10 cellular contexts compared by ENCODE assay signal in genomic region chr2:75607988-75608683, GRCh38. TPM values are rescaled to one million over a fixed set of nuclear protein-coding genes. Genes with fewer than 3 reads are reported as not detected.
DNase-seq lines count a peak whose midpoint lies in the region; ATAC-seq, FAIRE-seq and TF ChIP-seq lines count a peak whose summit lies in the region.
"Had no signal": no experiment of that assay in that cellular context is flagged by ENCODE, and none has a peak within 500 bp of the region (broad histone marks: within the 10 kb centered on the region; RNA-seq: fewer than 3 reads in every experiment).

No MANE protein-coding gene starts in this region.

- H3K79me2 ChIP-seq in keratinocyte (ENCODE audit: control insufficient read depth, insufficient read depth, low read length), result no peaks in the 10 kb centered on the region

- CTCF ChIA-PET in WTC11 (lab: Charles Lee), result interaction anchor here (0.8 to 3.4 kb wide), 37 partner anchors 7 to 688 kb away, joined by 3 to 55 read pairs (median 4); partner anchors contain the start of genes EVA1A and TACR1

- H3K27ac Mint-ChIP-seq in activated naive CD8-positive, alpha-beta T cell treated with anti-CD3 and anti-CD28 coated beads, Interleukin-2, amount 50 U/mL, for 24 hours, result no peak overlapping the region
- H3K27ac Mint-ChIP-seq in activated naive CD8-positive, alpha-beta T cell treated with anti-CD3 and anti-CD28 coated beads for 36 hours, result no peak overlapping the region
- H3K27ac Mint-ChIP-seq in WTC11, result no peak overlapping the region
- H3K27ac Mint-ChIP-seq in stimulated activated naive B cell treated with anti-CD40 and anti-IgM and Interleukin-4, amounts not matched to agents 10 μg/mL and 1 μg/mL and 100 μg/mL, for 72 hours, result no peak overlapping the region
- H3K27ac Mint-ChIP-seq: naive thymus-derived CD4-positive, alpha-beta T cell had no signal

- intact Hi-C loops in posterior vena cava (cut with DNase I), result loop anchor here in 1 of 2 donors (10.0 kb wide), 1 partner anchor 923 kb away; no protein-coding TSS in a partner anchor

- dilution Hi-C loops in keratinocyte (cut with MboI; ENCODE audit: extremely low pct_ligation_motif_present, low sequenced_read_pairs), result no loop called here

- H4K20me1 ChIP-seq in keratinocyte (ENCODE audit: control insufficient read depth, extremely low read depth, insufficient read depth, low read length), result no peaks in the 10 kb centered on the region

- no peaks in the 10 kb centered on the region for H3K36me3 Mint-ChIP-seq in activated naive CD8-positive, alpha-beta T cell treated with anti-CD3 and anti-CD28 coated beads, Interleukin-2, amount 50 U/mL, for 24 hours (ENCODE audit: low read depth)
- H3K36me3 Mint-ChIP-seq in activated naive CD8-positive, alpha-beta T cell treated with anti-CD3 and anti-CD28 coated beads for 36 hours, result no peaks in the 10 kb centered on the region
- H3K36me3 Mint-ChIP-seq in WTC11, result no peaks in the 10 kb centered on the region
- H3K36me3 Mint-ChIP-seq in stimulated activated naive B cell treated with anti-CD40 and anti-IgM and Interleukin-4, amounts not matched to agents 10 μg/mL and 1 μg/mL and 100 μg/mL, for 72 hours, result no peaks in the 10 kb centered on the region
- H3K36me3 Mint-ChIP-seq: naive thymus-derived CD4-positive, alpha-beta T cell had no signal

- H3K36me3 ChIP-seq in keratinocyte (ENCODE audit: control insufficient read depth in 2 of 2, extremely low read depth in 1 of 2, insufficient read depth in 2 of 2, low read length in 2 of 2), result no peaks in the 10 kb centered on the region
- H3K36me3 ChIP-seq: adrenal gland had no signal

- H3K4me2 ChIP-seq in keratinocyte (ENCODE audit: control insufficient read depth, extremely low read depth, insufficient read depth, low read depth, low read length), result peak overlapping the region; percentile 35

- no peaks in the 10 kb centered on the region for H3K9me3 ChIP-seq in keratinocyte (ENCODE audit: control insufficient read depth, low read depth, low read length)
- H3K9me3 ChIP-seq: adrenal gland had no signal

- H3K27ac ChIP-seq in keratinocyte (ENCODE audit: control insufficient read depth, insufficient read depth, low read length), result peak overlapping the region; percentile 78
- H3K27ac ChIP-seq: adrenal gland had no signal

- H3K9me1 ChIP-seq in keratinocyte (ENCODE audit: control insufficient read depth, extremely low read depth, insufficient read depth, low read length), result no peaks in the 10 kb centered on the region

- peak; percentile 38 for ATAC-seq in activated naive CD8-positive, alpha-beta T cell treated with anti-CD3 and anti-CD28 coated beads, Interleukin-2, amount 50 U/mL, for 24 hours
- peak; percentile 28 for ATAC-seq in WTC11
- ATAC-seq in stimulated activated naive B cell treated with anti-CD40 and anti-IgM and Interleukin-4, amounts not matched to agents 10 μg/mL and 1 μg/mL and 100 μg/mL, for 72 hours (replicated peaks), result peak; percentile 78 to 80

- H3K9me3 Mint-ChIP-seq in activated naive CD8-positive, alpha-beta T cell treated with anti-CD3 and anti-CD28 coated beads, Interleukin-2, amount 50 U/mL, for 24 hours, result no peaks in the 10 kb centered on the region
- no peaks in the 10 kb centered on the region for H3K9me3 Mint-ChIP-seq in activated naive CD8-positive, alpha-beta T cell treated with anti-CD3 and anti-CD28 coated beads for 36 hours
- peaks cover 11% of the 10 kb centered on the region for H3K9me3 Mint-ChIP-seq in WTC11
- H3K9me3 Mint-ChIP-seq in stimulated activated naive B cell treated with anti-CD40 and anti-IgM and Interleukin-4, amounts not matched to agents 10 μg/mL and 1 μg/mL and 100 μg/mL, for 72 hours, result peaks cover 0 to 2% of the 10 kb centered on the region in 2 donors

- peaks cover 4% of the 10 kb centered on the region for H3K27me3 ChIP-seq in keratinocyte (ENCODE audit: control insufficient read depth, extremely low read depth, insufficient read depth, low read length)
- H3K27me3 ChIP-seq: adrenal gland had no signal

- POLR2A ChIA-PET in WTC11 (lab: Charles Lee), result interaction anchor here (0.7 kb wide), 1 partner anchor 18 kb away, joined by 3 read pairs; no protein-coding TSS in a partner anchor

- DNase-seq in activated naive CD8-positive, alpha-beta T cell treated with anti-CD3 and anti-CD28 coated beads, Interleukin-2, amount 50 U/mL, for 24 hours, result no peak
- no peak for DNase-seq in activated naive CD8-positive, alpha-beta T cell treated with anti-CD3 and anti-CD28 coated beads for 36 hours
- no peak for DNase-seq in WTC11 (ENCODE audit: low spot score)
- no peak for DNase-seq in keratinocyte (ENCODE audit: low read depth, low spot score)
- DNase-seq in stimulated activated naive B cell treated with anti-CD40 and anti-IgM and Interleukin-4, amounts not matched to agents 10 μg/mL and 1 μg/mL and 100 μg/mL, for 72 hours, result peak; percentile 26
- no peak for DNase-seq in posterior vena cava (ENCODE audit: low spot score)
- DNase-seq in activated gamma-delta T cell (lab: John Stamatoyannopoulos, UW), result no peak
- DNase-seq in HK-2 (ENCODE audit: unreplicated experiment), result no peak

- peak overlapping the region; percentile 22 for H3K9ac ChIP-seq in keratinocyte (ENCODE audit: control insufficient read depth, extremely low read depth, insufficient read depth, low read length)

- no peak overlapping the region for H3K4me3 Mint-ChIP-seq in activated naive CD8-positive, alpha-beta T cell treated with anti-CD3 and anti-CD28 coated beads, Interleukin-2, amount 50 U/mL, for 24 hours
- H3K4me3 Mint-ChIP-seq in activated naive CD8-positive, alpha-beta T cell treated with anti-CD3 and anti-CD28 coated beads for 36 hours, result no peak overlapping the region
- peak overlapping the region; percentile 66 for H3K4me3 Mint-ChIP-seq in WTC11
- H3K4me3 Mint-ChIP-seq in stimulated activated naive B cell treated with anti-CD40 and anti-IgM and Interleukin-4, amounts not matched to agents 10 μg/mL and 1 μg/mL and 100 μg/mL, for 72 hours, result peak overlapping the region; percentile 46 to 64

- H3K27me3 Mint-ChIP-seq in activated naive CD8-positive, alpha-beta T cell treated with anti-CD3 and anti-CD28 coated beads, Interleukin-2, amount 50 U/mL, for 24 hours, result peaks cover 63% of the 10 kb centered on the region
- H3K27me3 Mint-ChIP-seq in activated naive CD8-positive, alpha-beta T cell treated with anti-CD3 and anti-CD28 coated beads for 36 hours, result peaks cover 69% of the 10 kb centered on the region
- peaks cover 16% of the 10 kb centered on the region for H3K27me3 Mint-ChIP-seq in WTC11 (ENCODE audit: low read depth)
- peaks cover 65 to 67% of the 10 kb centered on the region in 2 donors for H3K27me3 Mint-ChIP-seq in stimulated activated naive B cell treated with anti-CD40 and anti-IgM and Interleukin-4, amounts not matched to agents 10 μg/mL and 1 μg/mL and 100 μg/mL, for 72 hours

- peak; percentile 44 for FAIRE-seq in keratinocyte (lab: Jason Lieb, UNC)

- H3K4me1 ChIP-seq in keratinocyte (ENCODE audit: control insufficient read depth, extremely low read depth, insufficient read depth, low read length), result peaks cover 58% of the 10 kb centered on the region
- H3K4me1 ChIP-seq: adrenal gland had no signal

- no peak overlapping the region for H2AFZ ChIP-seq in keratinocyte (ENCODE audit: control insufficient read depth, low read length)

- H3K4me3 ChIP-seq in keratinocyte (ENCODE audit: control insufficient read depth in 2 of 3, extremely low read depth in 1 of 3, insufficient read depth in 2 of 3, low read depth in 1 of 3, low read length in 3 of 3), result no peak overlapping the region
- H3K4me3 ChIP-seq: adrenal gland had no signal

- no peak for TF ChIP-seq CTCF in WTC11 (IDR thresholded peaks at IDR 0.05)
- TF ChIP-seq CTCF in keratinocyte (optimal IDR thresholded peaks at IDR 0.05 in 1 of 3, IDR thresholded peaks at IDR 0.05 in 1 of 3, conservative IDR thresholded peaks at IDR 0.05 in 1 of 3; ENCODE audit: extremely low read depth in 1 of 3, insufficient read depth in 2 of 3, low read length in 3 of 3), result no peak

- peaks cover 6% of the 10 kb centered on the region for H3K4me1 Mint-ChIP-seq in activated naive CD8-positive, alpha-beta T cell treated with anti-CD3 and anti-CD28 coated beads, Interleukin-2, amount 50 U/mL, for 24 hours
- peaks cover 3% of the 10 kb centered on the region for H3K4me1 Mint-ChIP-seq in activated naive CD8-positive, alpha-beta T cell treated with anti-CD3 and anti-CD28 coated beads for 36 hours
- peaks cover 13% of the 10 kb centered on the region for H3K4me1 Mint-ChIP-seq in WTC11
- H3K4me1 Mint-ChIP-seq in stimulated activated naive B cell treated with anti-CD40 and anti-IgM and Interleukin-4, amounts not matched to agents 10 μg/mL and 1 μg/mL and 100 μg/mL, for 72 hours, result peaks cover 15 to 29% of the 10 kb centered on the region in 2 donors

TF ChIP-seq in WTC11, 78 proteins besides CTCF, POLR2A, EP300 and RAD21 (continues in another document):
- 0 out of 2 replicates have a peak, but pooled peaks have one; percentile 13 for TF ChIP-seq HMGA2 (CRISPR knock-in tag; IDR thresholded peaks at IDR 0.05)

RNA-seq across cellular contexts. Expression of gene MRPL19, which starts 38.4 kb away (rescaled TPM):
- 10 to 100 TPM; 77.6 to 81.2 TPM for total RNA-seq in activated naive CD8-positive, alpha-beta T cell treated with anti-CD3 and anti-CD28 coated beads for 36 hours
- total RNA-seq in WTC11 (2021) (65.8 to 71.3 TPM (median 70.0 TPM) in 3 replicates), posterior vena cava (10 to 100 TPM; 42.7 to 43.5 TPM)
- 32.8 to 84.0 TPM (median 47.0 TPM) in 3 replicates for polyA plus RNA-seq in keratinocyte
- 34.1 TPM for polyA plus RNA-seq in keratinocyte (2011; ENCODE audit: low read depth)
- 47.6 and 82.0 TPM in 2 replicates for polyA plus RNA-seq in keratinocyte (2011; cell fraction: cytosol; rRNA removed)
- polyA plus RNA-seq in keratinocyte (2011; cell fraction: nucleus; rRNA removed), result 21.3 and 32.9 TPM in 2 replicates
- 24.2 and 48.1 TPM in 2 replicates for polyA plus RNA-seq in keratinocyte (2012; ENCODE audit: low replicate concordance)
- polyA minus RNA-seq in keratinocyte, result 4.8 to 45.0 TPM (median 16.1 TPM) in 3 replicates
- polyA minus RNA-seq in keratinocyte (2011; cell fraction: cytosol; rRNA and poly(A)+ RNA removed), result 34.3 TPM
- polyA minus RNA-seq in keratinocyte (2011; cell fraction: nucleus; rRNA and poly(A)+ RNA removed), result 15.8 and 17.8 TPM in 2 replicates

RNA-seq across cellular contexts. Expression of gene EVA1A, which starts 47.4 kb away (rescaled TPM):
- total RNA-seq in activated naive CD8-positive, alpha-beta T cell treated with anti-CD3 and anti-CD28 coated beads for 36 hours, result under 1 TPM; 0.23 to 0.36 TPM
- total RNA-seq in WTC11 (2021) (3.2 to 4.1 TPM (median 3.3 TPM) in 3 replicates), posterior vena cava (1 to 10 TPM in 1 of 2 donors, under 1 TPM in 1; 0.56 to 1.1 TPM)
- polyA plus RNA-seq in keratinocyte, result 11.5 to 14.6 TPM (median 12.5 TPM) in 3 replicates
- 3.2 TPM for polyA plus RNA-seq in keratinocyte (2011; ENCODE audit: low read depth)
- 10.1 and 17.4 TPM in 2 replicates for polyA plus RNA-seq in keratinocyte (2011; cell fraction: cytosol; rRNA removed)
- 9.9 and 13.2 TPM in 2 replicates for polyA plus RNA-seq in keratinocyte (2011; cell fraction: nucleus; rRNA removed)
- 2.5 and 23.9 TPM in 2 replicates for polyA plus RNA-seq in keratinocyte (2012; ENCODE audit: low replicate concordance)
- polyA minus RNA-seq in keratinocyte, result 18.1 to 32.8 TPM (median 21.6 TPM) in 3 replicates
- polyA minus RNA-seq in keratinocyte (2011; cell fraction: cytosol; rRNA and poly(A)+ RNA removed), result 24.7 TPM
- 13.8 and 15.4 TPM in 2 replicates for polyA minus RNA-seq in keratinocyte (2011; cell fraction: nucleus; rRNA and poly(A)+ RNA removed)

Comparison
In these comparisons a context has a peak if more than half of its experiments do, and no peak if none do; other contexts are left out.
1. ATAC-seq: peak in every context shown above with its lines; median percentile 79 in stimulated activated naive B cell treated with anti-CD40 and anti-IgM and Interleukin-4, amounts not matched to agents 10 μg/mL and 1 μg/mL and 100 μg/mL, for 72 hours; 38 in activated naive CD8-positive, alpha-beta T cell treated with anti-CD3 and anti-CD28 coated beads, Interleukin-2, amount 50 U/mL, for 24 hours; 28 in WTC11.
2. H3K4me3 Mint-ChIP-seq: peak in WTC11 (single experiment) and stimulated activated naive B cell treated with anti-CD40 and anti-IgM and Interleukin-4, amounts not matched to agents 10 μg/mL and 1 μg/mL and 100 μg/mL, for 72 hours (2 of 2); none in activated naive CD8-positive, alpha-beta T cell treated with anti-CD3 and anti-CD28 coated beads, Interleukin-2, amount 50 U/mL, for 24 hours (single experiment) and activated naive CD8-positive, alpha-beta T cell treated with anti-CD3 and anti-CD28 coated beads for 36 hours (single experiment).